In genomic region chr10:119872610-119872859, GRCh38 we compare ENCODE assay signal across 8 cellular contexts. TPM values are rescaled to one million over a fixed set of nuclear protein-coding genes. Genes with fewer than 3 reads are reported as not detected.
DNase-seq lines count a peak whose midpoint lies in the region; ATAC-seq and TF ChIP-seq lines count a peak whose summit lies in the region.

Gene MCMBP (minus strand): TSS chr10:119872843. CDS start chr10:119872584, 259 bp downstream.

- H3K27ac Mint-ChIP-seq in central memory CD8-positive, alpha-beta T cell (ENCODE audit: low read depth), result peak within 1 kb of the TSS; percentile 82
- H3K27ac Mint-ChIP-seq in type B pancreatic cell, result peak within 1 kb of the TSS; percentile 85

- no peak for TF ChIP-seq CTCF in lung (IDR thresholded peaks at IDR 0.05; ENCODE audit: control extremely low read depth, extremely low read depth)
- TF ChIP-seq CTCF in type B pancreatic cell (conservative IDR thresholded peaks at IDR 0.05), result no peak

- peaks cover 11% of the 10 kb centered on the region; the same call in 1 of the 2 replicates for H3K4me1 ChIP-seq in HUES6 (ENCODE audit: control insufficient read depth, insufficient read depth, low read length)
- peaks cover 2 to 7% of the 10 kb centered on the region in 2 donors for H3K4me1 ChIP-seq in lung (ENCODE audit: control insufficient read depth in 2 of 2, insufficient read depth in 2 of 2, low read length in 2 of 2)

- H3K4me3 ChIP-seq in HUES6 (ENCODE audit: low read depth, low read length), result peak within 1 kb of the TSS; percentile 90
- peak within 1 kb of the TSS; percentile 93 for H3K4me3 ChIP-seq in lung

- WGBS in lung, 2 donors, result 0 to 1% methylated on average over 34 to 42 of the region's 42 CpGs

- peak within 1 kb of the TSS; percentile 83 for H3K4me3 Mint-ChIP-seq in central memory CD8-positive, alpha-beta T cell
- peak within 1 kb of the TSS; percentile 93 for H3K4me3 Mint-ChIP-seq in type B pancreatic cell

- ATAC-seq in GM19328 (IDR thresholded peaks at IDR 0.05; ENCODE audit: unreplicated experiment) (peak; percentile 12), lung (ENCODE audit: insufficient read depth, low FRiP score) (no peak)
- ATAC-seq in central memory CD8-positive, alpha-beta T cell (replicated peaks; ENCODE audit: extremely low read depth, poor library complexity, severe bottlenecking), result no peak

- H3K36me3 ChIP-seq in HUES6 (ENCODE audit: control insufficient read depth, insufficient read depth, low read length), result no peaks in the 10 kb centered on the region
- H3K36me3 ChIP-seq in lung (ENCODE audit: control insufficient read depth in 2 of 2, insufficient read depth in 2 of 2, low read length in 2 of 2), result peaks cover 0 to 1% of the 10 kb centered on the region in 2 donors

- no peaks in the 10 kb centered on the region for H3K9me3 Mint-ChIP-seq in central memory CD8-positive, alpha-beta T cell
- H3K9me3 Mint-ChIP-seq in type B pancreatic cell, result no peaks in the 10 kb centered on the region

- H3K9me3 ChIP-seq in HUES6 (ENCODE audit: control insufficient read depth, insufficient read depth, low read depth, low read length) (no peaks in the 10 kb centered on the region), lung (ENCODE audit: control insufficient read depth in 2 of 2, insufficient read depth in 1 of 2, low read length in 1 of 2) (no peaks in the 10 kb centered on the region)

- H3K27me3 ChIP-seq in HUES6 (ENCODE audit: control insufficient read depth, insufficient read depth, low read length) (no peaks in the 10 kb centered on the region), lung (ENCODE audit: control insufficient read depth, insufficient read depth) (no peaks in the 10 kb centered on the region)

- DNase-seq in central memory CD8-positive, alpha-beta T cell (ENCODE audit: low spot score in 2 of 2), result no peak
- DNase-seq in lung (ENCODE audit: low spot score), result no peak
- DNase-seq in type B pancreatic cell (ENCODE audit: extremely low spot score, unreplicated experiment), result no peak
- no peak for DNase-seq in T-helper 9 cell
- DNase-seq in NCI-H2171 (lab: John Stamatoyannopoulos, UW), result no peak
- no peak for DNase-seq in activated CD4-positive, alpha-beta T cell treated with anti-CD3 and anti-CD28 coated beads for 48 hours

- H3K36me3 Mint-ChIP-seq in central memory CD8-positive, alpha-beta T cell (ENCODE audit: insufficient read depth), result peaks cover 12% of the 10 kb centered on the region
- H3K36me3 Mint-ChIP-seq in type B pancreatic cell, result peaks cover 5% of the 10 kb centered on the region

- H3K27ac ChIP-seq in HUES6 (ENCODE audit: low read depth, low read length), result peak within 1 kb of the TSS; percentile 58; the same call in 1 of the 2 replicates
- peak within 1 kb of the TSS; percentile 90 to 94 for H3K27ac ChIP-seq in lung (ENCODE audit: low read depth in 1 of 2, low read length in 1 of 2)

- peak within 1 kb of the TSS; percentile 92 for H3K9ac ChIP-seq in HUES6 (ENCODE audit: low read length)

- H3K4me1 Mint-ChIP-seq in central memory CD8-positive, alpha-beta T cell, result peaks cover 42% of the 10 kb centered on the region
- peaks cover 28% of the 10 kb centered on the region for H3K4me1 Mint-ChIP-seq in type B pancreatic cell (ENCODE audit: unreplicated experiment)

- H3K27me3 Mint-ChIP-seq in central memory CD8-positive, alpha-beta T cell, result no peaks in the 10 kb centered on the region
- H3K27me3 Mint-ChIP-seq in type B pancreatic cell, result no peaks in the 10 kb centered on the region

RNA-seq across cellular contexts. Expression of gene MCMBP, which starts in this region (rescaled TPM):
- total RNA-seq in lung (10 to 100 TPM; 52.0 to 53.0 TPM), type B pancreatic cell (ENCODE audit: low replicate concordance) (47.2 and 58.2 TPM in 2 replicates)
- 10 to 100 TPM; 25.8 to 48.4 TPM for polyA plus RNA-seq in lung
